18 cellular contexts compared by ENCODE assay signal in genomic region chr6:131001945-131002661, GRCh38.
DNase-seq lines count a peak whose midpoint lies in the region; ATAC-seq and TF ChIP-seq lines count a peak whose summit lies in the region.
"Had no signal": no experiment of that assay in that cellular context is flagged by ENCODE, and none has a peak within 500 bp of the region (broad histone marks: within the 10 kb centered on the region; RNA-seq: fewer than 3 reads in every experiment).

No MANE protein-coding gene starts in this region.

- H3K36me3 ChIP-seq in SJSA1 (peaks cover 5% of the 10 kb centered on the region), fibroblast of lung (ENCODE audit: control insufficient read depth, insufficient read depth, low read length) (no peaks in the 10 kb centered on the region)
- H3K36me3 ChIP-seq: vagina had no signal

- H4K20me1 ChIP-seq in fibroblast of lung (ENCODE audit: control insufficient read depth, extremely low read depth, insufficient read depth, low read length), result no peaks in the 10 kb centered on the region

- TF ChIP-seq CTCF in AG10803 (conservative IDR thresholded peaks at IDR 0.05; ENCODE audit: low read length) (no peak), fibroblast of lung (conservative IDR thresholded peaks at IDR 0.05 in 1 of 2, IDR thresholded peaks at IDR 0.05 in 1 of 2; ENCODE audit: low read depth in 1 of 2, low read length in 2 of 2) (no peak), progenitor cell of endocrine pancreas (IDR thresholded peaks at IDR 0.05; ENCODE audit: unreplicated experiment) (no peak)

- no peak for ATAC-seq in HG02588 (IDR thresholded peaks at IDR 0.05; ENCODE audit: unreplicated experiment)
- ATAC-seq in HG02759 (IDR thresholded peaks at IDR 0.05; ENCODE audit: unreplicated experiment), result no peak
- ATAC-seq: stimulated activated naive B cell treated with anti-CD40 and anti-IgM and Interleukin-4, amounts not matched to agents 10 μg/mL and 1 μg/mL and 100 μg/mL, for 72 hours had no signal

- peak overlapping the region; percentile 57 for H3K27ac Mint-ChIP-seq in progenitor cell of endocrine pancreas
- no peak overlapping the region for H3K27ac Mint-ChIP-seq in activated CD4-positive, alpha-beta memory T cell treated with anti-CD3 and anti-CD28 coated beads, Interleukin-2, amount 10 ng/mL, durations not matched to agents 7 days and 5 days
- H3K27ac Mint-ChIP-seq: activated T-helper 2 cell treated with anti-CD3 and anti-CD28 coated beads, Interferon-gamma antibody, Interleukin-2, Interleukin-4, amounts not matched to agents 10 μg/mL and 5 μg/mL and 100 μg/mL, durations not matched to agents 14 hours and 24 hours and 36 hours; stimulated activated naive B cell treated with anti-CD40 and anti-IgM and Interleukin-4, amounts not matched to agents 10 μg/mL and 1 μg/mL and 100 μg/mL, for 72 hours had no signal

- H3K9me3 ChIP-seq in SJSA1 (replicated peaks), result peaks cover 1% of the 10 kb centered on the region; the same call in 1 of the 2 replicates
- no peaks in the 10 kb centered on the region for H3K9me3 ChIP-seq in fibroblast of lung (ENCODE audit: control insufficient read depth, insufficient read depth, low read depth, low read length)
- H3K9me3 ChIP-seq: vagina had no signal

- intact Hi-C loops in posterior cingulate gyrus (cut with DNase I), result no loop called here

- H3K27ac ChIP-seq in SJSA1 (peak overlapping the region; percentile 70), fibroblast of lung (ENCODE audit: insufficient read depth, low read length) (no peak overlapping the region)
- H3K27ac ChIP-seq: epithelial cell of prostate, vagina had no signal

- H3K79me2 ChIP-seq in fibroblast of lung (ENCODE audit: control insufficient read depth, insufficient read depth, low read length), result peaks cover 55% of the 10 kb centered on the region

- no peak overlapping the region for H2AFZ ChIP-seq in fibroblast of lung (ENCODE audit: low read length)

- no peaks in the 10 kb centered on the region for H3K27me3 ChIP-seq in SJSA1 (replicated peaks)
- H3K27me3 ChIP-seq in fibroblast of lung (ENCODE audit: control insufficient read depth, insufficient read depth, low read length), result no peaks in the 10 kb centered on the region
- H3K27me3 ChIP-seq: vagina had no signal

- H3K4me3 ChIP-seq in AG10803 (ENCODE audit: low read length), result no peak overlapping the region
- H3K4me3 ChIP-seq in SJSA1, result no peak overlapping the region
- peak overlapping the region in 1 of 4 experiments; percentile 5 for H3K4me3 ChIP-seq in fibroblast of lung (replicated peaks in 1 of 4; ENCODE audit: control extremely low read depth in 1 of 4, insufficient read depth in 1 of 4, low read depth in 3 of 4, low read length in 4 of 4)
- H3K4me3 ChIP-seq: vagina had no signal

- peaks cover 5% of the 10 kb centered on the region for H3K36me3 Mint-ChIP-seq in progenitor cell of endocrine pancreas (ENCODE audit: insufficient read depth)
- peaks cover 6% of the 10 kb centered on the region for H3K36me3 Mint-ChIP-seq in activated CD4-positive, alpha-beta memory T cell treated with anti-CD3 and anti-CD28 coated beads, Interleukin-2, amount 10 ng/mL, durations not matched to agents 7 days and 5 days (ENCODE audit: low read depth)

- H3K4me1 ChIP-seq in SJSA1 (replicated peaks) (peaks cover 64% of the 10 kb centered on the region), fibroblast of lung (ENCODE audit: control insufficient read depth, extremely low read depth, insufficient read depth, low read length) (peaks cover 8% of the 10 kb centered on the region)

- H3K27me3 Mint-ChIP-seq in progenitor cell of endocrine pancreas, result peaks cover 29% of the 10 kb centered on the region
- no peaks in the 10 kb centered on the region for H3K27me3 Mint-ChIP-seq in activated CD4-positive, alpha-beta memory T cell treated with anti-CD3 and anti-CD28 coated beads, Interleukin-2, amount 10 ng/mL, durations not matched to agents 7 days and 5 days
- H3K27me3 Mint-ChIP-seq: stimulated activated naive B cell treated with anti-CD40 and anti-IgM and Interleukin-4, amounts not matched to agents 10 μg/mL and 1 μg/mL and 100 μg/mL, for 72 hours had no signal

- no peak overlapping the region for H3K9ac ChIP-seq in fibroblast of lung (ENCODE audit: insufficient read depth, low read length)

- H3K4me1 Mint-ChIP-seq in progenitor cell of endocrine pancreas (ENCODE audit: low read depth), result peaks cover 34% of the 10 kb centered on the region
- H3K4me1 Mint-ChIP-seq in activated CD4-positive, alpha-beta memory T cell treated with anti-CD3 and anti-CD28 coated beads, Interleukin-2, amount 10 ng/mL, durations not matched to agents 7 days and 5 days, result no peaks in the 10 kb centered on the region

- no peak overlapping the region for H3K4me3 Mint-ChIP-seq in progenitor cell of endocrine pancreas (ENCODE audit: low read depth)
- no peak overlapping the region for H3K4me3 Mint-ChIP-seq in activated CD4-positive, alpha-beta memory T cell treated with anti-CD3 and anti-CD28 coated beads, Interleukin-2, amount 10 ng/mL, durations not matched to agents 7 days and 5 days
- H3K4me3 Mint-ChIP-seq: stimulated activated naive B cell treated with anti-CD40 and anti-IgM and Interleukin-4, amounts not matched to agents 10 μg/mL and 1 μg/mL and 100 μg/mL, for 72 hours had no signal

- H3K9me3 Mint-ChIP-seq in progenitor cell of endocrine pancreas (ENCODE audit: low read depth), result peaks cover 6% of the 10 kb centered on the region
- H3K9me3 Mint-ChIP-seq in activated CD4-positive, alpha-beta memory T cell treated with anti-CD3 and anti-CD28 coated beads, Interleukin-2, amount 10 ng/mL, durations not matched to agents 7 days and 5 days, result peaks cover 6% of the 10 kb centered on the region

- POLR2A ChIA-PET in activated CD4-positive, alpha-beta memory T cell treated with anti-CD3 and anti-CD28 coated beads, Interleukin-2, amount 10 ng/mL, durations not matched to agents 7 days and 5 days (lab: Charles Lee), result no interaction called here

- H3K4me2 ChIP-seq in fibroblast of lung (ENCODE audit: extremely low read depth, insufficient read depth, low read length), result peak overlapping the region; percentile 42

- DNase-seq in AG10803 (ENCODE audit: low read depth) (peak; percentile 33), SJSA1 (ENCODE audit: low read depth in 1 of 2, low spot score in 2 of 2) (no peak), fibroblast of lung (ENCODE audit: low read depth in 2 of 2) (peak in 1 of 2 donors; percentile 79), progenitor cell of endocrine pancreas (ENCODE audit: low spot score, unreplicated experiment) (no peak), posterior cingulate gyrus (no peak)
- no peak for DNase-seq in activated CD4-positive, alpha-beta memory T cell treated with anti-CD3 and anti-CD28 coated beads, Interleukin-2, amount 10 ng/mL, durations not matched to agents 7 days and 5 days
- DNase-seq: islet precursor cell; NCI-H226; NK-92 treated with Interleukin-12 subunit alpha and Interleukin-12 subunit beta, amount 100 ng/mL, for 24 hours; occipital lobe; stimulated activated CD4-positive, alpha-beta T cell treated with anti-CD3 and anti-CD28 coated beads, Interleukin-12 subunit alpha, Interleukin-12 subunit beta, amount 100 ng/mL, for 4 hours; stimulated activated naive B cell treated with anti-CD40 and anti-IgM and Interleukin-4, amounts not matched to agents 10 μg/mL and 1 μg/mL and 100 μg/mL, for 72 hours; T-helper 1 cell had no signal

- CTCF ChIA-PET in activated CD4-positive, alpha-beta memory T cell treated with anti-CD3 and anti-CD28 coated beads, Interleukin-2, amount 10 ng/mL, durations not matched to agents 7 days and 5 days (lab: Charles Lee), result interaction anchor here (1.3 kb wide), 1 partner anchor 8 kb away, joined by 3 read pairs; no protein-coding TSS in a partner anchor
